9 cellular contexts compared by ENCODE assay signal in genomic region chr22:23264610-23265388, GRCh38.
DNase-seq lines count a peak whose midpoint lies in the region; ATAC-seq and TF ChIP-seq lines count a peak whose summit lies in the region.
"Had no signal": no experiment of that assay in that cellular context is flagged by ENCODE, and none has a peak within 500 bp of the region (broad histone marks: within the 10 kb centered on the region; RNA-seq: fewer than 3 reads in every experiment).

No MANE protein-coding gene starts in this region.

- no peak overlapping the region for H3K14ac ChIP-seq in neuronal stem cell (ENCODE audit: low read length)

- peaks cover 38% of the 10 kb centered on the region for H3K36me3 ChIP-seq in CD8-positive, alpha-beta T cell (ENCODE audit: insufficient read depth, low read length)
- H3K36me3 ChIP-seq in Karpas-422 (ENCODE audit: insufficient read depth, low read length) = 0 out of 2 replicates have a peak, but pooled peaks cover 3% of the 10 kb centered on the region
- H3K36me3 ChIP-seq in neuronal stem cell (replicated peaks in 1 of 2; ENCODE audit: control insufficient read depth in 2 of 2, insufficient read depth in 2 of 2, low read length in 2 of 2) = peaks cover 36 to 88% of the 10 kb centered on the region in 2 donors
- peaks cover 9 to 100% (median 20%) of the 10 kb centered on the region in 3 donors for H3K36me3 ChIP-seq in esophagus squamous epithelium

- H3K4me2 ChIP-seq in Karpas-422 (ENCODE audit: low read depth, low read length, poor library complexity, severe bottlenecking) = no peak overlapping the region
- no peak overlapping the region for H3K4me2 ChIP-seq in neuronal stem cell (ENCODE audit: insufficient read depth, low read length, poor library complexity, severe bottlenecking)

- H2BK5ac ChIP-seq in neuronal stem cell (ENCODE audit: low read length) = no peak overlapping the region

- peaks cover 6% of the 10 kb centered on the region for H3K4me1 Mint-ChIP-seq in CD8-positive, alpha-beta T cell (ENCODE audit: low read depth)

- no peak overlapping the region for H3K18ac ChIP-seq in neuronal stem cell (ENCODE audit: low read length)

- no peak overlapping the region for H3K4me3 ChIP-seq in CD8-positive, alpha-beta T cell (ENCODE audit: low read depth, low read length)
- H3K4me3 ChIP-seq in Karpas-422 (ENCODE audit: low read length) = no peak overlapping the region
- H3K4me3 ChIP-seq in neuronal stem cell (ENCODE audit: low read length in 2 of 2) = no peak overlapping the region
- H3K4me3 ChIP-seq in esophagus squamous epithelium = no peak overlapping the region

- no peak for TF ChIP-seq POLR2A in esophagus squamous epithelium (IDR thresholded peaks at IDR 0.05)

- no peaks in the 10 kb centered on the region for H4K20me1 ChIP-seq in Karpas-422 (ENCODE audit: insufficient read depth, low read depth, low read length)

- H4K91ac ChIP-seq in neuronal stem cell (ENCODE audit: low read depth, low read length, poor library complexity) = no peak overlapping the region

- H3K4me3 Mint-ChIP-seq in CD8-positive, alpha-beta T cell = no peak overlapping the region

- no peak for TF ChIP-seq CTCF in CD8-positive, alpha-beta T cell (IDR thresholded peaks at IDR 0.05)
- TF ChIP-seq CTCF in esophagus squamous epithelium (IDR thresholded peaks at IDR 0.05) = no peak

- H2AFZ ChIP-seq in Karpas-422 (ENCODE audit: low read length) = no peak overlapping the region
- no peak overlapping the region for H2AFZ ChIP-seq in neuronal stem cell (ENCODE audit: low read length)

- POLR2A ChIA-PET in CD8-positive, alpha-beta T cell (lab: Charles Lee) = interaction anchor here (0.5 kb wide), 1 partner anchor 68 kb away, joined by 3 read pairs; no protein-coding TSS in a partner anchor

- H3K9me2 ChIP-seq in Karpas-422 (replicated peaks; ENCODE audit: insufficient read depth, low read length) = no peaks in the 10 kb centered on the region

- ATAC-seq in CD8-positive, alpha-beta T cell = no peak
- ATAC-seq in esophagus mucosa (peak; percentile 4), GM18498 (IDR thresholded peaks at IDR 0.05; ENCODE audit: unreplicated experiment) (no peak)

- H3K9ac ChIP-seq in Karpas-422 (ENCODE audit: low read length) (no peak overlapping the region), neuronal stem cell (ENCODE audit: low read depth, low read length, poor library complexity) (no peak overlapping the region)

- peak overlapping the region; percentile 91 for H3K23ac ChIP-seq in neuronal stem cell (ENCODE audit: low read depth, low read length, poor library complexity)

- H3K27ac ChIP-seq in CD8-positive, alpha-beta T cell (ENCODE audit: low read depth, low read length) = peak overlapping the region; percentile 49
- peak overlapping the region; percentile 53 for H3K27ac ChIP-seq in Karpas-422 (ENCODE audit: low read length)
- H3K27ac ChIP-seq in neuronal stem cell (replicated peaks; ENCODE audit: low read length) = no peak overlapping the region
- H3K27ac ChIP-seq in esophagus squamous epithelium = peak overlapping the region in 1 of 4 donors; percentile 42

- WGBS in neuronal stem cell (ENCODE audit: extremely low coverage in 2 of 2, insufficient read length in 2 of 2, insufficient replicate concordance in 1 of 2), 2 donors = no CpG with 5 or more reads among the region's 19 CpGs
- WGBS in esophagus squamous epithelium, 2 donors = 86 to 89% methylated on average over 15 of the region's 19 CpGs

- CTCF ChIA-PET in CD8-positive, alpha-beta T cell (lab: Charles Lee) = interaction anchor here (0.9 to 1.5 kb wide), 4 partner anchors 13 to 91 kb away, joined by 3 to 12 read pairs (median 5); no protein-coding TSS in a partner anchor

- peaks cover 8% of the 10 kb centered on the region for H3K79me1 ChIP-seq in neuronal stem cell (ENCODE audit: low read depth, low read length)

- no peak overlapping the region for H2BK15ac ChIP-seq in neuronal stem cell (ENCODE audit: low read length)

- no peaks in the 10 kb centered on the region for H3K27me3 ChIP-seq in CD8-positive, alpha-beta T cell (ENCODE audit: insufficient read depth, low read length)
- H3K27me3 ChIP-seq in Karpas-422 (ENCODE audit: low read length) (no peaks in the 10 kb centered on the region), neuronal stem cell (ENCODE audit: control insufficient read depth in 3 of 3, insufficient read depth in 3 of 3, low read depth in 1 of 3, low read length in 3 of 3) (no peaks in the 10 kb centered on the region), esophagus squamous epithelium (no peaks in the 10 kb centered on the region)

- H3K79me2 ChIP-seq in Karpas-422 (ENCODE audit: low read length) = no peaks in the 10 kb centered on the region

- no peak overlapping the region for H3K4ac ChIP-seq in neuronal stem cell (ENCODE audit: low read length)

- H3K9me3 Mint-ChIP-seq in CD8-positive, alpha-beta T cell = no peaks in the 10 kb centered on the region

- intact Hi-C loops in CD8-positive, alpha-beta T cell (cut with DNase I, micrococcal nuclease) = loop anchor here in 1 of 2 experiments (5.0 to 10.0 kb wide), 2 partner anchors 50 to 82 kb away; partner anchors contain the start of gene BCR
- intact Hi-C loops in esophagus squamous epithelium (cut with DNase I) = no loop called here

- peaks cover 5% of the 10 kb centered on the region for H3K4me1 ChIP-seq in CD8-positive, alpha-beta T cell (ENCODE audit: insufficient read depth, low read length)
- H3K4me1 ChIP-seq in Karpas-422 (ENCODE audit: low read length) (peaks cover 53% of the 10 kb centered on the region), neuronal stem cell (ENCODE audit: control insufficient read depth in 2 of 2, insufficient read depth in 1 of 2, low read depth in 1 of 2, low read length in 2 of 2) (peaks cover 4 to 7% of the 10 kb centered on the region in 2 donors), esophagus squamous epithelium (no peaks in the 10 kb centered on the region)

- peak overlapping the region; percentile 87 for H3K27ac Mint-ChIP-seq in CD8-positive, alpha-beta T cell

- H2BK12ac ChIP-seq in neuronal stem cell (ENCODE audit: low read length) = no peak overlapping the region

- H2BK120ac ChIP-seq in neuronal stem cell (ENCODE audit: low read depth, low read length) = no peak overlapping the region

- H2AK5ac ChIP-seq in neuronal stem cell (ENCODE audit: low read depth, low read length) = no peak overlapping the region

- no peak overlapping the region for H4K8ac ChIP-seq in neuronal stem cell (ENCODE audit: low read depth, low read length)

- no peak for DNase-seq in CD8-positive, alpha-beta T cell
- DNase-seq in Karpas-422 (no peak), neuronal stem cell (ENCODE audit: low spot score) (no peak), esophagus squamous epithelium (lab: John Stamatoyannopoulos, UW) (no peak), DMS 273 (lab: John Stamatoyannopoulos, UW; ENCODE audit: unreplicated experiment) (no peak), T1000 (lab: John Stamatoyannopoulos, UW) (no peak)
- DNase-seq: NCI-H2081 treated with DMSO at 0.1 percent for 48 hours had no signal

- H3K36me3 Mint-ChIP-seq in CD8-positive, alpha-beta T cell = peaks cover 65% of the 10 kb centered on the region

- no peaks in the 10 kb centered on the region for H3K27me3 Mint-ChIP-seq in CD8-positive, alpha-beta T cell (ENCODE audit: low read depth)

- H3K9me3 ChIP-seq in CD8-positive, alpha-beta T cell (ENCODE audit: low read length) = no peaks in the 10 kb centered on the region
- H3K9me3 ChIP-seq in Karpas-422 (ENCODE audit: low read length) (no peaks in the 10 kb centered on the region), neuronal stem cell (replicated peaks in 1 of 2; ENCODE audit: control insufficient read depth in 2 of 2, insufficient read depth in 1 of 2, low read depth in 1 of 2, low read length in 2 of 2) (peaks cover 0 to 2% of the 10 kb centered on the region in 2 donors), esophagus squamous epithelium (no peaks in the 10 kb centered on the region)
